In the genomic region with DNA sequence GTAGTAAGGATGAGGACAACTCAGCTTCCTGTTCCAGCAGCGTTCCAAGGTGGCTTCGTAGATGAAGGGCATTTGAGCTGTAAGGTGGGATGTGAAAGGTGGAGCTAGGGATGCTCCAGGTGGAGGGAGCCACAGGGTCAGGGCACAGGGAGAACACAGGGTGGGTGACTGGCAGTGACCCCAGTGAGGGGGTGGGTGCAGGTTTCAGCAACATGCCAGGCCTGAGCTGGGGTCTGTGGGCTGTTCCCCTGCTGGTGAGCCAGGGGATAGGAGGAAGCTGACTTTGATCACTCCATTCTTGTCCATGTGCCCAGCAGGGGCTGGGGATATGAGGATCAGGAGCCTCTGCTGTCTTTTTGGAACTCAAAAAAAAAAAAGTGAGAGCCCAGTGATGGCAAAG, we compare ENCODE assay signal across 15 cellular contexts. TPM values are rescaled to one million over a fixed set of nuclear protein-coding genes. Genes with fewer than 3 reads are reported as not detected.
DNase-seq lines count a peak whose midpoint lies in the region; ATAC-seq, FAIRE-seq and TF ChIP-seq lines count a peak whose summit lies in the region.
"Had no signal": no experiment of that assay in that cellular context is flagged by ENCODE, and none has a peak within 500 bp of the region (broad histone marks: within the 10 kb centered on the region; RNA-seq: fewer than 3 reads in every experiment).

No MANE protein-coding gene starts in this region.

- TF ChIP-seq CTCF in GM12872 (IDR thresholded peaks at IDR 0.05; ENCODE audit: insufficient read depth, low read depth, low read length) (peak; percentile 53), NB4 (IDR thresholded peaks at IDR 0.05; ENCODE audit: low read depth, low read length) (peak; percentile 40), endothelial cell of umbilical vein (IDR thresholded peaks at IDR 0.05; ENCODE audit: extremely low read depth in 1 of 2, insufficient read depth in 1 of 2, low read depth in 1 of 2, low read length in 2 of 2) (peak; percentile 4 to 18), osteocyte (IDR thresholded peaks at IDR 0.05) (no peak)

- no peak overlapping the region for H3K4me2 ChIP-seq in endothelial cell of umbilical vein (ENCODE audit: insufficient read depth, low read length)

- no peaks in the 10 kb centered on the region for H3K36me3 Mint-ChIP-seq in osteocyte (ENCODE audit: unreplicated experiment)
- H3K36me3 Mint-ChIP-seq: naive thymus-derived CD8-positive, alpha-beta T cell had no signal

- BruUV-seq in endothelial cell of umbilical vein (replicated peaks; lab: Mats Ljungman, UMichigan), result no TSS peak

- H3K4me1 ChIP-seq in endothelial cell of umbilical vein (ENCODE audit: control insufficient read depth, extremely low read depth, insufficient read depth, low read length), result no peaks in the 10 kb centered on the region

- intact Hi-C loops in endothelial cell of umbilical vein (cut with micrococcal nuclease), result no loop called here
- intact Hi-C loops in left colon (cut with DNase I, micrococcal nuclease), result no loop called here

- no peak overlapping the region for H3K27ac Mint-ChIP-seq in osteocyte (ENCODE audit: unreplicated experiment)
- H3K27ac Mint-ChIP-seq: naive thymus-derived CD8-positive, alpha-beta T cell had no signal

- CTCF ChIA-PET in endothelial cell of umbilical vein (lab: Charles Lee), result interaction anchor here (0.6 to 1.4 kb wide), 7 partner anchors 10 to 141 kb away, joined by 3 to 6 read pairs (median 4); no protein-coding TSS in a partner anchor

- H3K9me1 ChIP-seq in endothelial cell of umbilical vein (replicated peaks; ENCODE audit: control insufficient read depth, extremely low read depth, insufficient read depth, low read length), result no peaks in the 10 kb centered on the region

- H3K27ac ChIP-seq in endothelial cell of umbilical vein (ENCODE audit: insufficient read depth, low read depth, low read length), result no peak overlapping the region
- H3K27ac ChIP-seq: C4-2B, HL-60 had no signal

- H4K20me1 ChIP-seq in endothelial cell of umbilical vein (replicated peaks; ENCODE audit: control insufficient read depth, extremely low read depth, insufficient read depth, low read length), result no peaks in the 10 kb centered on the region

- no peak overlapping the region for H3K9ac ChIP-seq in endothelial cell of umbilical vein (replicated peaks; ENCODE audit: extremely low read depth, insufficient read depth, low read length)

- H3K9me3 Mint-ChIP-seq in osteocyte (ENCODE audit: unreplicated experiment), result no peaks in the 10 kb centered on the region
- H3K9me3 Mint-ChIP-seq: naive thymus-derived CD8-positive, alpha-beta T cell had no signal

- peaks cover 2 to 6% of the 10 kb centered on the region in 2 experiments for H3K27me3 ChIP-seq in endothelial cell of umbilical vein (ENCODE audit: control insufficient read depth in 2 of 2, insufficient read depth in 2 of 2, low read length in 2 of 2)

- H2AFZ ChIP-seq in endothelial cell of umbilical vein (ENCODE audit: low read depth, low read length), result no peak overlapping the region

- POLR2A ChIA-PET in endothelial cell of umbilical vein (lab: Charles Lee), result no interaction called here

- peaks cover 50% of the 10 kb centered on the region for H3K27me3 Mint-ChIP-seq in osteocyte (ENCODE audit: unreplicated experiment)

- FAIRE-seq in endothelial cell of umbilical vein (lab: Jason Lieb, UNC), result no peak

- H3K4me3 Mint-ChIP-seq in osteocyte (ENCODE audit: unreplicated experiment), result no peak overlapping the region
- H3K4me3 Mint-ChIP-seq: naive thymus-derived CD8-positive, alpha-beta T cell had no signal

- no peaks in the 10 kb centered on the region for H3K79me2 ChIP-seq in endothelial cell of umbilical vein (ENCODE audit: control insufficient read depth, insufficient read depth, low read length)

- ATAC-seq in GM19455 (IDR thresholded peaks at IDR 0.05; ENCODE audit: unreplicated experiment), result no peak
- ATAC-seq in left colon, result no peak
- ATAC-seq: naive thymus-derived CD8-positive, alpha-beta T cell had no signal

- dilution Hi-C loops in endothelial cell of umbilical vein (cut with MboI; ENCODE audit: extremely low pct_ligation_motif_present, low sequenced_read_pairs), result no loop called here

- DNase-seq in NB4 (ENCODE audit: low read depth) (no peak), endothelial cell of umbilical vein (ENCODE audit: low read depth, low spot score) (no peak), osteocyte (ENCODE audit: extremely low spot score, unreplicated experiment) (peak; percentile 59), left colon (no peak), GDM1 (lab: John Stamatoyannopoulos, UW) (no peak)
- no peak for DNase-seq in activated CD4-positive, alpha-beta T cell treated with anti-CD3 and anti-CD28 coated beads for 48 hours
- DNase-seq: activated CD4-positive, alpha-beta T cell treated with anti-CD3 and anti-CD28 coated beads for 1 hour; effector CD8-positive, alpha-beta T cell had no signal

- TF ChIP-seq POLR2A in NB4 (IDR thresholded peaks at IDR 0.05; ENCODE audit: extremely low read depth, insufficient read length) (no peak), endothelial cell of umbilical vein (IDR thresholded peaks at IDR 0.05; ENCODE audit: low read depth, low read length) (no peak)

- no peak overlapping the region for H3K4me3 ChIP-seq in NB4 (ENCODE audit: low read depth, low read length)
- H3K4me3 ChIP-seq in endothelial cell of umbilical vein (replicated peaks in 1 of 3; ENCODE audit: insufficient read depth in 1 of 3, low read depth in 1 of 3, low read length in 3 of 3), result no peak overlapping the region

- no peaks in the 10 kb centered on the region for H3K9me3 ChIP-seq in endothelial cell of umbilical vein (replicated peaks; ENCODE audit: control insufficient read depth, insufficient read depth, low read length)

- H3K4me1 Mint-ChIP-seq in osteocyte (ENCODE audit: unreplicated experiment), result peaks cover 7% of the 10 kb centered on the region

- no peaks in the 10 kb centered on the region for H3K36me3 ChIP-seq in endothelial cell of umbilical vein (ENCODE audit: control insufficient read depth in 2 of 2, extremely low read depth in 1 of 2, insufficient read depth in 2 of 2, low read length in 2 of 2)

TF ChIP-seq in endothelial cell of umbilical vein, 7 proteins besides CTCF, POLR2A, EP300 and RAD21:
- no peak for TF ChIP-seq POLR2AphosphoS5 (IDR thresholded peaks at IDR 0.05; ENCODE audit: insufficient read depth, low read depth, low read length)
- no peak for TF ChIP-seq FOS (IDR thresholded peaks at IDR 0.05; ENCODE audit: borderline replicate concordance, insufficient read depth, low read length)
- TF ChIP-seq EZH2 (IDR thresholded peaks at IDR 0.05; ENCODE audit: borderline replicate concordance, low read depth, low read length, severe bottlenecking), result no peak
- no peak for TF ChIP-seq MYC (IDR thresholded peaks at IDR 0.05; ENCODE audit: low read depth, low read length)
- TF ChIP-seq JUN (IDR thresholded peaks at IDR 0.05; ENCODE audit: borderline replicate concordance, insufficient read depth, insufficient read length, low read depth), result no peak
- no peak for TF ChIP-seq GATA2 (IDR thresholded peaks at IDR 0.05; ENCODE audit: insufficient read depth, insufficient read length, low read depth, low read length)
- no peak for TF ChIP-seq MAX (IDR thresholded peaks at IDR 0.05; ENCODE audit: insufficient read depth, insufficient read length)

RNA-seq across cellular contexts. Expression of gene CDH23, which starts 33.2 kb away (rescaled TPM):
- not detected in 2 replicates for total RNA-seq in endothelial cell of umbilical vein
- polyA plus RNA-seq in endothelial cell of umbilical vein, result not detected in 2 replicates
- 0.04 TPM in 1 of 2 replicates, not detected in the other for polyA plus RNA-seq in endothelial cell of umbilical vein (2011; cell fraction: cytosol; rRNA removed)
- not detected in 2 replicates for polyA plus RNA-seq in endothelial cell of umbilical vein (2011; cell fraction: nucleus; rRNA removed)
- 0.07 TPM in 1 of 2 replicates, not detected in the other for polyA plus RNA-seq in endothelial cell of umbilical vein (2012)
- 0.08 and 0.10 TPM in 2 replicates for polyA minus RNA-seq in endothelial cell of umbilical vein
- polyA minus RNA-seq in endothelial cell of umbilical vein (2011; cell fraction: cytosol; rRNA and poly(A)+ RNA removed), result not detected
- not detected in 2 replicates for polyA minus RNA-seq in endothelial cell of umbilical vein (2011; cell fraction: nucleus; rRNA and poly(A)+ RNA removed)
- not detected in 2 replicates for total RNA-seq in osteocyte
- total RNA-seq in left colon, result 1 to 10 TPM; 2.2 to 2.5 TPM
- total RNA-seq: glomerular endothelial cell, M059J had no signal
